In genomic region chr19:58558623-58559274, GRCh38 we compare ENCODE assay signal across 8 cellular contexts. TPM values are rescaled to one million over a fixed set of nuclear protein-coding genes. Genes with fewer than 3 reads are reported as not detected.
DNase-seq lines count a peak whose midpoint lies in the region; ATAC-seq and TF ChIP-seq lines count a peak whose summit lies in the region.

No MANE protein-coding gene starts in this region.

- peaks cover 0 to 21% (median 0%) of the 10 kb centered on the region in 3 experiments for H3K27me3 ChIP-seq in neuronal stem cell (ENCODE audit: control insufficient read depth in 3 of 3, insufficient read depth in 3 of 3, low read depth in 1 of 3, low read length in 3 of 3)

- WGBS in neuronal stem cell (ENCODE audit: extremely low coverage in 2 of 2, insufficient read length in 2 of 2, insufficient replicate concordance in 1 of 2), 2 donors, result no CpG with 5 or more reads among the region's 76 CpGs

- H4K8ac ChIP-seq in neuronal stem cell (ENCODE audit: low read depth, low read length), result peak overlapping the region; percentile 29

- H2AFZ ChIP-seq in neuronal stem cell (ENCODE audit: low read length), result peak overlapping the region; percentile 98

- peak overlapping the region; percentile 89 for H2BK120ac ChIP-seq in neuronal stem cell (ENCODE audit: low read depth, low read length)

- peak overlapping the region; percentile 83 for H3K4me2 ChIP-seq in neuronal stem cell (ENCODE audit: insufficient read depth, low read length, poor library complexity, severe bottlenecking)

- peak overlapping the region; percentile 97 for H4K91ac ChIP-seq in neuronal stem cell (ENCODE audit: low read depth, low read length, poor library complexity)

- DNase-seq in Caki2 (ENCODE audit: low read depth), result peak; percentile 99
- DNase-seq in activated T-cell treated with anti-CD3 and anti-CD28 coated beads, Interleukin-2, amount 50 U/mL, for 48 hours, result peak; percentile 99 to 100
- DNase-seq in fibroblast of villous mesenchyme (ENCODE audit: low read depth), result peak; percentile 99
- DNase-seq in neuronal stem cell (ENCODE audit: low spot score), result peak; percentile 99
- DNase-seq in Kasumi-1 (lab: John Stamatoyannopoulos, UW), result no peak

- in situ Hi-C loops in Caki2 (cut with HindIII; ENCODE audit: low pct_unique_long_range_greater_than_20kb, low sequenced_read_pairs), result no loop called here

- H2BK12ac ChIP-seq in neuronal stem cell (ENCODE audit: low read length), result no peak overlapping the region

- peak overlapping the region; percentile 95 for H2AK5ac ChIP-seq in neuronal stem cell (ENCODE audit: low read depth, low read length)

- H3K36me3 ChIP-seq in KOPT-K1 (ENCODE audit: insufficient read depth, low read length) (peaks cover 39% of the 10 kb centered on the region), neuronal stem cell (replicated peaks in 1 of 2; ENCODE audit: control insufficient read depth in 2 of 2, insufficient read depth in 2 of 2, low read length in 2 of 2) (peaks cover 16 to 48% of the 10 kb centered on the region in 2 donors)

- H3K14ac ChIP-seq in neuronal stem cell (ENCODE audit: low read length), result peak overlapping the region; percentile 100

- H3K23ac ChIP-seq in neuronal stem cell (ENCODE audit: low read depth, low read length, poor library complexity), result peak overlapping the region; percentile 95

- H3K4ac ChIP-seq in neuronal stem cell (ENCODE audit: low read length), result no peak overlapping the region

- H3K9me3 ChIP-seq in KOPT-K1 (ENCODE audit: insufficient read depth, low read length, poor library complexity, severe bottlenecking) (no peaks in the 10 kb centered on the region), neuronal stem cell (replicated peaks in 1 of 2; ENCODE audit: control insufficient read depth in 2 of 2, insufficient read depth in 1 of 2, low read depth in 1 of 2, low read length in 2 of 2) (peaks cover 0 to 6% of the 10 kb centered on the region in 2 donors)

- peak overlapping the region; percentile 97 for H2BK5ac ChIP-seq in neuronal stem cell (ENCODE audit: low read length)

- H3K79me1 ChIP-seq in neuronal stem cell (ENCODE audit: low read depth, low read length), result peaks cover 6% of the 10 kb centered on the region

- H3K4me3 ChIP-seq in fibroblast of villous mesenchyme (ENCODE audit: low read depth, low read length) (peak overlapping the region; percentile 98), neuronal stem cell (ENCODE audit: low read length in 2 of 2) (peak overlapping the region; percentile 84 to 92)

- TF ChIP-seq CTCF in fibroblast of villous mesenchyme (IDR thresholded peaks at IDR 0.05; ENCODE audit: insufficient read depth, low read depth, low read length), result no peak

- ATAC-seq in GM21717 (IDR thresholded peaks at IDR 0.05; ENCODE audit: unreplicated experiment), result peak; percentile 44

- H3K18ac ChIP-seq in neuronal stem cell (ENCODE audit: low read length), result peak overlapping the region; percentile 100

- H3K27ac ChIP-seq in KOPT-K1 (ENCODE audit: low read depth, low read length, poor library complexity, severe bottlenecking) (peak overlapping the region; percentile 96), neuronal stem cell (replicated peaks; ENCODE audit: low read length) (peak overlapping the region; percentile 100), temporal lobe (ENCODE audit: low read depth, low read length) (peak overlapping the region; percentile 99)

- H3K9ac ChIP-seq in neuronal stem cell (ENCODE audit: low read depth, low read length, poor library complexity), result peak overlapping the region; percentile 100

- H3K4me1 ChIP-seq in neuronal stem cell (ENCODE audit: control insufficient read depth in 2 of 2, insufficient read depth in 1 of 2, low read depth in 1 of 2, low read length in 2 of 2), result peaks cover 24 to 28% of the 10 kb centered on the region in 2 donors

- H2BK15ac ChIP-seq in neuronal stem cell (ENCODE audit: low read length), result no peak overlapping the region

RNA-seq across cellular contexts. Expression of gene UBE2M, which starts 0.3 kb away (rescaled TPM):
- total RNA-seq in Caki2 (2014; rRNA removed; shearing (Covaris generic); ENCODE audit: low replicate concordance), result 194 and 247 TPM in 2 replicates
- total RNA-seq in fibroblast of villous mesenchyme (78.3 and 81.6 TPM in 2 replicates), temporal lobe (37.1 TPM)
- polyA plus RNA-seq in neuronal stem cell (2013, experiment 1 of 2), result 86.2 TPM
- 86.9 TPM for polyA plus RNA-seq in neuronal stem cell (2013, experiment 2 of 2)

RNA-seq across cellular contexts. Expression of gene CHMP2A, which starts 3.8 kb away (rescaled TPM):
- total RNA-seq in Caki2 (2014; rRNA removed; shearing (Covaris generic); ENCODE audit: low replicate concordance), result 268 and 313 TPM in 2 replicates
- 111 and 120 TPM in 2 replicates for total RNA-seq in fibroblast of villous mesenchyme
- 108 TPM for polyA plus RNA-seq in neuronal stem cell (2013, experiment 1 of 2)
- 109 TPM for polyA plus RNA-seq in neuronal stem cell (2013, experiment 2 of 2)
- total RNA-seq in temporal lobe, result 48.7 TPM

RNA-seq across cellular contexts. Expression of gene MZF1, which starts 14.4 kb away (rescaled TPM):
- 2.7 and 8.6 TPM in 2 replicates for total RNA-seq in Caki2 (2014; rRNA removed; shearing (Covaris generic); ENCODE audit: low replicate concordance)
- total RNA-seq in fibroblast of villous mesenchyme (15.5 and 16.1 TPM in 2 replicates), temporal lobe (9.6 TPM)
- 17.1 TPM for polyA plus RNA-seq in neuronal stem cell (2013, experiment 1 of 2)
- 16.7 TPM for polyA plus RNA-seq in neuronal stem cell (2013, experiment 2 of 2)

RNA-seq across cellular contexts. Expression of gene TRIM28, which starts 14.9 kb away (rescaled TPM):
- total RNA-seq in Caki2 (2014; rRNA removed; shearing (Covaris generic); ENCODE audit: low replicate concordance), result 542 and 662 TPM in 2 replicates
- total RNA-seq in fibroblast of villous mesenchyme (295 and 389 TPM in 2 replicates), temporal lobe (289 TPM)
- 759 TPM for polyA plus RNA-seq in neuronal stem cell (2013, experiment 1 of 2)
- 741 TPM for polyA plus RNA-seq in neuronal stem cell (2013, experiment 2 of 2)

RNA-seq across cellular contexts. Expression of gene ZBTB45, which starts 39.1 kb away (rescaled TPM):
- 8.9 and 13.5 TPM in 2 replicates for total RNA-seq in Caki2 (2014; rRNA removed; shearing (Covaris generic); ENCODE audit: low replicate concordance)
- total RNA-seq in fibroblast of villous mesenchyme (4.7 and 6.1 TPM in 2 replicates), temporal lobe (5.2 TPM)
- 14.3 TPM for polyA plus RNA-seq in neuronal stem cell (2013, experiment 1 of 2)
- 14.8 TPM for polyA plus RNA-seq in neuronal stem cell (2013, experiment 2 of 2)

Comparison
In these comparisons a context has a peak if more than half of its experiments do, and no peak if none do; other contexts are left out.
1. DNase-seq: peak in Caki2 (single experiment), activated T-cell treated with anti-CD3 and anti-CD28 coated beads, Interleukin-2, amount 50 U/mL, for 48 hours (2 of 2), fibroblast of villous mesenchyme (single experiment) and neuronal stem cell (single experiment); none in Kasumi-1 (0 of 2).
2. Peak in every context shown above with its lines, with median percentiles within 50 percentile points of each other: H3K27ac ChIP-seq.